In genomic region chr2:240395448-240395847, GRCh38 we compare ENCODE assay signal across 21 cellular contexts. TPM values are rescaled to one million over a fixed set of nuclear protein-coding genes. Genes with fewer than 3 reads are reported as not detected.
DNase-seq lines count a peak whose midpoint lies in the region; ATAC-seq and TF ChIP-seq lines count a peak whose summit lies in the region.
"Had no signal": no experiment of that assay in that cellular context is flagged by ENCODE, and none has a peak within 500 bp of the region (broad histone marks: within the 10 kb centered on the region; RNA-seq: fewer than 3 reads in every experiment).

No MANE protein-coding gene starts in this region.

- ATAC-seq in natural killer cell, result no peak
- ATAC-seq: HCT116, HepG2, Panc1 had no signal

- no peak overlapping the region for H3K4me3 Mint-ChIP-seq in activated naive CD4-positive, alpha-beta T cell treated with anti-CD3 and anti-CD28 coated beads, Interleukin-2, amount 10 ng/mL, durations not matched to agents 7 days and 5 days
- no peak overlapping the region for H3K4me3 Mint-ChIP-seq in natural killer cell

- 86 to 93% methylated on average over 8 of the region's 8 CpGs for WGBS in sigmoid colon, 2 donors

- H3K27me3 Mint-ChIP-seq in activated naive CD4-positive, alpha-beta T cell treated with anti-CD3 and anti-CD28 coated beads, Interleukin-2, amount 10 ng/mL, durations not matched to agents 7 days and 5 days, result peaks cover 6% of the 10 kb centered on the region
- H3K27me3 Mint-ChIP-seq in natural killer cell (ENCODE audit: low read depth in 2 of 2), result no peaks in the 10 kb centered on the region

- H3K27me3 ChIP-seq in sigmoid colon, result no peaks in the 10 kb centered on the region

- no peak for TF ChIP-seq POLR2A in sigmoid colon (IDR thresholded peaks at IDR 0.05)

- no peak overlapping the region for H3K27ac ChIP-seq in sigmoid colon
- H3K27ac ChIP-seq: RWPE1 had no signal

- no peak for TF ChIP-seq EP300 in sigmoid colon (IDR thresholded peaks at IDR 0.05)

- no peaks in the 10 kb centered on the region for H3K36me3 Mint-ChIP-seq in activated naive CD4-positive, alpha-beta T cell treated with anti-CD3 and anti-CD28 coated beads, Interleukin-2, amount 10 ng/mL, durations not matched to agents 7 days and 5 days
- H3K36me3 Mint-ChIP-seq in natural killer cell, result no peaks in the 10 kb centered on the region

- H3K9me3 ChIP-seq in sigmoid colon, result no peaks in the 10 kb centered on the region

- peak; percentile 17 for DNase-seq in activated naive CD4-positive, alpha-beta T cell treated with anti-CD3 and anti-CD28 coated beads, Interleukin-2, amount 10 ng/mL, durations not matched to agents 7 days and 5 days
- no peak for DNase-seq in activated naive CD4-positive, alpha-beta T cell treated with anti-CD3 and anti-CD28 coated beads, Interleukin-2, amount 50 U/mL, for 16 hours
- DNase-seq in ecto neural progenitor cell (ENCODE audit: low spot score) (peak; percentile 32), natural killer cell (peak; percentile 4), sigmoid colon (peak; percentile 17), GF-D8 (lab: John Stamatoyannopoulos, UW) (no peak), NCI-H526 (lab: John Stamatoyannopoulos, UW) (no peak)
- DNase-seq: DMS153, DND-41, Karpas-422, NCI-H1092, NCI-H1417 treated with DMSO at 0.1 percent for 48 hours, NCI-H1694 treated with DMSO at 0.1 percent for 48 hours, NCI-H2081, NCI-H2227 treated with DMSO at 0.1 percent for 48 hours, NCI-H69, SIG-M5 had no signal

- H3K36me3 ChIP-seq in sigmoid colon, result no peaks in the 10 kb centered on the region

- no peak overlapping the region for H3K4me3 ChIP-seq in sigmoid colon

- H3K27ac Mint-ChIP-seq in activated naive CD4-positive, alpha-beta T cell treated with anti-CD3 and anti-CD28 coated beads, Interleukin-2, amount 10 ng/mL, durations not matched to agents 7 days and 5 days, result no peak overlapping the region
- no peak overlapping the region for H3K27ac Mint-ChIP-seq in natural killer cell

- TF ChIP-seq CTCF in natural killer cell (IDR thresholded peaks at IDR 0.05), result no peak
- no peak for TF ChIP-seq CTCF in sigmoid colon (IDR thresholded peaks at IDR 0.05)

- H3K9me3 Mint-ChIP-seq in activated naive CD4-positive, alpha-beta T cell treated with anti-CD3 and anti-CD28 coated beads, Interleukin-2, amount 10 ng/mL, durations not matched to agents 7 days and 5 days, result no peaks in the 10 kb centered on the region
- no peaks in the 10 kb centered on the region for H3K9me3 Mint-ChIP-seq in natural killer cell

- intact Hi-C loops in natural killer cell (cut with micrococcal nuclease), result no loop called here
- intact Hi-C loops in sigmoid colon (cut with DNase I), result no loop called here

- H3K4me1 ChIP-seq in sigmoid colon, result no peaks in the 10 kb centered on the region

- peaks cover 10% of the 10 kb centered on the region for H3K4me1 Mint-ChIP-seq in activated naive CD4-positive, alpha-beta T cell treated with anti-CD3 and anti-CD28 coated beads, Interleukin-2, amount 10 ng/mL, durations not matched to agents 7 days and 5 days
- H3K4me1 Mint-ChIP-seq in natural killer cell, result peaks cover 7 to 9% of the 10 kb centered on the region in 2 donors

- CTCF ChIA-PET in activated naive CD4-positive, alpha-beta T cell treated with anti-CD3 and anti-CD28 coated beads, Interleukin-2, amount 10 ng/mL, durations not matched to agents 7 days and 5 days (lab: Charles Lee), result no interaction called here

RNA-seq across cellular contexts. Expression of gene GPC1, which starts 40.0 kb away (rescaled TPM):
- total RNA-seq in natural killer cell (1 to 10 TPM in 1 of 3 donors, under 1 TPM in 2; 0.79 to 1.4 (median 0.94) TPM), sigmoid colon (10 to 100 TPM in 3 of 4 donors, 1 to 10 TPM in 1; 7.2 to 30.7 (median 23.7) TPM)
- polyA plus RNA-seq in sigmoid colon, result 10 to 100 TPM in 1 of 3 donors, 1 to 10 TPM in 2; 3.0 to 15.8 (median 7.2) TPM

Comparison
In these comparisons a context has a peak if more than half of its experiments do, and no peak if none do; other contexts are left out.
1. DNase-seq: peak in activated naive CD4-positive, alpha-beta T cell treated with anti-CD3 and anti-CD28 coated beads, Interleukin-2, amount 10 ng/mL, durations not matched to agents 7 days and 5 days (single experiment), ecto neural progenitor cell (single experiment), natural killer cell (single experiment) and sigmoid colon (single experiment); none in activated naive CD4-positive, alpha-beta T cell treated with anti-CD3 and anti-CD28 coated beads, Interleukin-2, amount 50 U/mL, for 16 hours (single experiment), GF-D8 (single experiment) and NCI-H526 (0 of 2).